In genomic region chr19:19033426-19034203, GRCh38 we compare ENCODE assay signal across 8 cellular contexts.
DNase-seq lines count a peak whose midpoint lies in the region; ATAC-seq and TF ChIP-seq lines count a peak whose summit lies in the region.

ARMC6 (plus strand) TSS chr19:19033603; CDS start chr19:19034210, 607 bp downstream.
SUGP2 (minus strand) TSS chr19:19033517; CDS start chr19:19031071, 2,446 bp downstream.

- in situ Hi-C loops in T47D (cut with HindIII; ENCODE audit: low pct_unique_long_range_greater_than_20kb, low sequenced_read_pairs), result no loop called here

- H3K4me3 ChIP-seq in ACC112 (ENCODE audit: low read depth, low read length), result peak within 1 kb of the TSS; percentile 99
- peak within 1 kb of the TSS; percentile 95 for H3K4me3 ChIP-seq in WERI-Rb-1 (ENCODE audit: low read depth, low read length)
- peak within 1 kb of the TSS; percentile 56 to 97 (median 77) for H3K4me3 ChIP-seq in skin epidermis

- H3K27ac ChIP-seq in ACC112 (ENCODE audit: low read depth, low read length) (peak within 1 kb of the TSS; percentile 85), WERI-Rb-1 (peak within 1 kb of the TSS; percentile 100), skin epidermis (peak within 1 kb of the TSS; percentile 67 to 100 (median 97))

- peak within 1 kb of the TSS; percentile 78 for H2AFZ ChIP-seq in ACC112 (ENCODE audit: low read length, unreplicated experiment)

- H3K9me3 ChIP-seq in WERI-Rb-1 (ENCODE audit: severe bottlenecking), result peaks cover 4% of the 10 kb centered on the region

- H3K79me2 ChIP-seq in ACC112 (ENCODE audit: control insufficient read depth, insufficient read depth, low read length, unreplicated experiment), result peaks cover 40% of the 10 kb centered on the region

- peak; percentile 83 for DNase-seq in NCI-H2196 treated with DMSO at 0.1 percent for 48 hours (lab: John Stamatoyannopoulos, UW; ENCODE audit: unreplicated experiment)
- peak; percentile 85 for DNase-seq in WERI-Rb-1
- peak; percentile 84 to 96 for DNase-seq in T47D (ENCODE audit: low read depth in 1 of 2, low spot score in 1 of 2)
- DNase-seq in iPS-NIHi11 (ENCODE audit: low spot score), result peak; percentile 97

- peak; percentile 42 for ATAC-seq in GM18870 (IDR thresholded peaks at IDR 0.05; ENCODE audit: unreplicated experiment)
- peak; percentile 72 for ATAC-seq in HG03108 (IDR thresholded peaks at IDR 0.05; ENCODE audit: unreplicated experiment)

- H3K4me1 ChIP-seq in ACC112 (ENCODE audit: control insufficient read depth, insufficient read depth, low read length, unreplicated experiment), result no peaks in the 10 kb centered on the region

- TF ChIP-seq CTCF in WERI-Rb-1 (IDR thresholded peaks at IDR 0.05; ENCODE audit: low read depth, low read length), result no peak

- H3K27me3 ChIP-seq in ACC112 (ENCODE audit: insufficient read depth, low read length) (no peaks in the 10 kb centered on the region), WERI-Rb-1 (ENCODE audit: insufficient read depth, low read depth, severe bottlenecking) (no peaks in the 10 kb centered on the region)

- H3K36me3 ChIP-seq in ACC112 (ENCODE audit: insufficient read depth, low read length) (0 out of 2 replicates have a peak, but pooled peaks cover 4% of the 10 kb centered on the region), WERI-Rb-1 (peaks cover 47% of the 10 kb centered on the region)

Comparison
In these comparisons a context has a peak if more than half of its experiments do, and no peak if none do; other contexts are left out.
1. Peak in every context shown above with its lines: DNase-seq, ATAC-seq, H3K4me3 ChIP-seq and H3K27ac ChIP-seq.